In the genomic region with DNA sequence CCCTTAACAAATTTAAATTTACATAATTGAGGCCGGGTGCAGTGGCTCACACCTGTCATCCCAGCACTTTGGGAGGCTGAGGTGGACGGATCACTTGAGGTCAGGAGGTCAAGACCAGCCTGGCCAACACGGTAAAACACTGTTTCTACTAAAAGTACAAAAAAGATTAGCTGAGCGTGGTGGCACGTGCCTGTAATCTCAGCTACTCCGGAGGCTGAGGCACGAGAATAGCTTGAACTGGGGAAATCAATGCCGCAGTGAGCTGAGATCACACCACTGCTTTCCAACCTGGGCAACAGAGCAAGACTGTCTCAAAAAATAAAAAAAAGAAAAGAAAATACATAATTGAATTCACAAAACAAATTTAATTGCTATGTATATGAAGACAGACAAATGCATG, we compare ENCODE assay signal across 22 cellular contexts.
"Had no signal": no experiment of that assay in that cellular context is flagged by ENCODE, and none has a peak within 500 bp of the region (broad histone marks: within the 10 kb centered on the region; RNA-seq: fewer than 3 reads in every experiment).

No MANE protein-coding gene starts in this region.

- H3K4me3 ChIP-seq: ascending aorta, lung, sigmoid colon, suprapubic skin, tibial artery, upper lobe of right lung had no signal

- FAIRE-seq: small intestine had no signal

- H3K27ac ChIP-seq: ascending aorta, neutrophil, sigmoid colon, suprapubic skin, tibial artery, upper lobe of right lung, WERI-Rb-1 had no signal

- DNase-seq: activated CD4-positive, alpha-beta T cell treated with anti-CD3 and anti-CD28 coated beads, Interleukin-2, amount 50 U/mL, for 48 hours; activated CD8-positive, alpha-beta memory T cell treated with anti-CD3 and anti-CD28 coated beads for 24 hours; activated effector memory CD4-positive, alpha-beta T cell treated with Interleukin-2 at 50 U/mL for 16 hours; activated naive CD4-positive, alpha-beta T cell treated with Interleukin-2 at 50 U/mL for 16 hours; caudate nucleus; head of caudate nucleus; sigmoid colon; small intestine; stimulated activated CD4-positive, alpha-beta T cell treated with anti-CD3 and anti-CD28 coated beads, Interleukin-2, amount 100 ng/mL, for 24 hours; stimulated activated naive B cell treated with anti-CD40 and anti-IgM and Interleukin-4, amounts not matched to agents 10 μg/mL and 1 μg/mL and 100 μg/mL, for 72 hours; T-helper 17 cell; T1000; tibial artery; upper lobe of right lung had no signal

- H3K27me3 ChIP-seq: ascending aorta, sigmoid colon, suprapubic skin, upper lobe of right lung had no signal

- H3K9me3 ChIP-seq: neutrophil, suprapubic skin, upper lobe of right lung had no signal

- ATAC-seq: activated CD4-positive, CD25-positive, alpha-beta regulatory T cell treated with anti-CD3 and anti-CD28 coated beads, Interleukin-2, amount 50 U/mL, for 24 hours; esophagus mucosa; left lobe of liver; stimulated activated naive B cell treated with anti-CD40 and anti-IgM and Interleukin-4, amounts not matched to agents 10 μg/mL and 1 μg/mL and 100 μg/mL, for 72 hours; T-helper 17 cell had no signal

- H3K36me3 ChIP-seq: ascending aorta, neutrophil, sigmoid colon, suprapubic skin, tibial artery, upper lobe of right lung, WERI-Rb-1 had no signal

- H3K4me1 ChIP-seq: ascending aorta, upper lobe of right lung had no signal
